Comparison of ENCODE assay signal across 1 cellular context in the genomic region with DNA sequence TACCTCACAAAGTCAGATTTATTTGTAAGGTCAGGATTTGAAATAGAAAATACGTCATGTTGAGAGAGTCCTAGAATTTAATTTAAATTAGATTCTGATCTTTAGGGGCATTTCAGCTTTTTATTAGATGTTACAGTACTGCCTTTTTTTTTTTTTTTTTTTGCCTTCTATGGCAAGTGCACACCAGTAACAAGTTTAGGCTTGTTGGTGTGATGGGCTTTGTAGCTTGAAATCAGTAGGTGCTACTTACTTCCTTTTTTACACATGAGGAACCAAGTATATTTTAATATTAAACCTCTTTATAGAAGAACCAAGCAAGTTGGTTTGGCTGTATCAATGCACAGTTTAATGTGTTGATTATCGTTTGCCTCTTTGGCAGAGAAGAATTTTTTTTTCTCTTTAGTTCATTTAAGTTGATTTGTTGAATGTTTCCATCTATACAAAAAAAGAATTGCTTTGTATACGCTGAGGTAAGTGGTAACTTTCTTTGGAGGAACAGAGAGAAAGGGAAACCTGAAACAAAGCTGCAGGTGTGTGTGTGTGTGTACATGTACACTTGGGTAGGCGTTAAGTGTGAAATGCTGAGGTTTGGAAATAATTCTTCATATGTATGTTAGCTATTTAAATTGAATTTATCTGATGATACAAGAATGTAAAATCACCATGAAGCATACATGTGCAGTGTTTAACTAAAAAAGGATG.
TF ChIP-seq lines count a peak whose summit lies in the region.

No MANE protein-coding gene starts in this region.

TF ChIP-seq in GM12878, 131 proteins besides CTCF, POLR2A, EP300 and RAD21 (continued from another document):
- TF ChIP-seq, protein P1, sequence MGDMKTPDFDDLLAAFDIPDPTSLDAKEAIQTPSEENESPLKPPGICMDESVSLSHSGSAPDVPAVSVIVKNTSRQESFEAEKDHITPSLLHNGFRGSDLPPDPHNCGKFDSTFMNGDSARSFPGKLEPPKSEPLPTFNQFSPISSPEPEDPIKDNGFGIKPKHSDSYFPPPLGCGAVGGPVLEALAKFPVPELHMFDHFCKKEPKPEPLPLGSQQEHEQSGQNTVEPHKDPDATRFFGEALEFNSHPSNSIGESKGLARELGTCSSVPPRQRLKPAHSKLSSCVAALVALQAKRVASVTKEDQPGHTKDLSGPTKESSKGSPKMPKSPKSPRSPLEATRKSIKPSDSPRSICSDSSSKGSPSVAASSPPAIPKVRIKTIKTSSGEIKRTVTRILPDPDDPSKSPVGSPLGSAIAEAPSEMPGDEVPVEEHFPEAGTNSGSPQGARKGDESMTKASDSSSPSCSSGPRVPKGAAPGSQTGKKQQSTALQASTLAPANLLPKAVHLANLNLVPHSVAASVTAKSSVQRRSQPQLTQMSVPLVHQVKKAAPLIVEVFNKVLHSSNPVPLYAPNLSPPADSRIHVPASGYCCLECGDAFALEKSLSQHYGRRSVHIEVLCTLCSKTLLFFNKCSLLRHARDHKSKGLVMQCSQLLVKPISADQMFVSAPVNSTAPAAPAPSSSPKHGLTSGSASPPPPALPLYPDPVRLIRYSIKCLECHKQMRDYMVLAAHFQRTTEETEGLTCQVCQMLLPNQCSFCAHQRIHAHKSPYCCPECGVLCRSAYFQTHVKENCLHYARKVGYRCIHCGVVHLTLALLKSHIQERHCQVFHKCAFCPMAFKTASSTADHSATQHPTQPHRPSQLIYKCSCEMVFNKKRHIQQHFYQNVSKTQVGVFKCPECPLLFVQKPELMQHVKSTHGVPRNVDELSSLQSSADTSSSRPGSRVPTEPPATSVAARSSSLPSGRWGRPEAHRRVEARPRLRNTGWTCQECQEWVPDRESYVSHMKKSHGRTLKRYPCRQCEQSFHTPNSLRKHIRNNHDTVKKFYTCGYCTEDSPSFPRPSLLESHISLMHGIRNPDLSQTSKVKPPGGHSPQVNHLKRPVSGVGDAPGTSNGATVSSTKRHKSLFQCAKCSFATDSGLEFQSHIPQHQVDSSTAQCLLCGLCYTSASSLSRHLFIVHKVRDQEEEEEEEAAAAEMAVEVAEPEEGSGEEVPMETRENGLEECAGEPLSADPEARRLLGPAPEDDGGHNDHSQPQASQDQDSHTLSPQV (IDR thresholded peaks at IDR 0.05) = no peak
- peak in 1 of 2 experiments; percentile 34; a peak in 1 of 4 replicates for TF ChIP-seq SRF (IDR thresholded peaks at IDR 0.05; ENCODE audit: low read depth in 2 of 2, low read length in 2 of 2)
- TF ChIP-seq HCFC1 (IDR thresholded peaks at IDR 0.05; ENCODE audit: low read length) = no peak
- TF ChIP-seq, protein P2, sequence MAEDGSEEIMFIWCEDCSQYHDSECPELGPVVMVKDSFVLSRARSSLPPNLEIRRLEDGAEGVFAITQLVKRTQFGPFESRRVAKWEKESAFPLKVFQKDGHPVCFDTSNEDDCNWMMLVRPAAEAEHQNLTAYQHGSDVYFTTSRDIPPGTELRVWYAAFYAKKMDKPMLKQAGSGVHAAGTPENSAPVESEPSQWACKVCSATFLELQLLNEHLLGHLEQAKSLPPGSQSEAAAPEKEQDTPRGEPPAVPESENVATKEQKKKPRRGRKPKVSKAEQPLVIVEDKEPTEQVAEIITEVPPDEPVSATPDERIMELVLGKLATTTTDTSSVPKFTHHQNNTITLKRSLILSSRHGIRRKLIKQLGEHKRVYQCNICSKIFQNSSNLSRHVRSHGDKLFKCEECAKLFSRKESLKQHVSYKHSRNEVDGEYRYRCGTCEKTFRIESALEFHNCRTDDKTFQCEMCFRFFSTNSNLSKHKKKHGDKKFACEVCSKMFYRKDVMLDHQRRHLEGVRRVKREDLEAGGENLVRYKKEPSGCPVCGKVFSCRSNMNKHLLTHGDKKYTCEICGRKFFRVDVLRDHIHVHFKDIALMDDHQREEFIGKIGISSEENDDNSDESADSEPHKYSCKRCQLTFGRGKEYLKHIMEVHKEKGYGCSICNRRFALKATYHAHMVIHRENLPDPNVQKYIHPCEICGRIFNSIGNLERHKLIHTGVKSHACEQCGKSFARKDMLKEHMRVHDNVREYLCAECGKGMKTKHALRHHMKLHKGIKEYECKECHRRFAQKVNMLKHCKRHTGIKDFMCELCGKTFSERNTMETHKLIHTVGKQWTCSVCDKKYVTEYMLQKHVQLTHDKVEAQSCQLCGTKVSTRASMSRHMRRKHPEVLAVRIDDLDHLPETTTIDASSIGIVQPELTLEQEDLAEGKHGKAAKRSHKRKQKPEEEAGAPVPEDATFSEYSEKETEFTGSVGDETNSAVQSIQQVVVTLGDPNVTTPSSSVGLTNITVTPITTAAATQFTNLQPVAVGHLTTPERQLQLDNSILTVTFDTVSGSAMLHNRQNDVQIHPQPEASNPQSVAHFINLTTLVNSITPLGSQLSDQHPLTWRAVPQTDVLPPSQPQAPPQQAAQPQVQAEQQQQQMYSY (CRISPR knock-in tag; IDR thresholded peaks at IDR 0.05) = no peak
- TF ChIP-seq TCF12 (IDR thresholded peaks at IDR 0.05; ENCODE audit: low read depth, low read length) = no peak
- TF ChIP-seq, protein P3, sequence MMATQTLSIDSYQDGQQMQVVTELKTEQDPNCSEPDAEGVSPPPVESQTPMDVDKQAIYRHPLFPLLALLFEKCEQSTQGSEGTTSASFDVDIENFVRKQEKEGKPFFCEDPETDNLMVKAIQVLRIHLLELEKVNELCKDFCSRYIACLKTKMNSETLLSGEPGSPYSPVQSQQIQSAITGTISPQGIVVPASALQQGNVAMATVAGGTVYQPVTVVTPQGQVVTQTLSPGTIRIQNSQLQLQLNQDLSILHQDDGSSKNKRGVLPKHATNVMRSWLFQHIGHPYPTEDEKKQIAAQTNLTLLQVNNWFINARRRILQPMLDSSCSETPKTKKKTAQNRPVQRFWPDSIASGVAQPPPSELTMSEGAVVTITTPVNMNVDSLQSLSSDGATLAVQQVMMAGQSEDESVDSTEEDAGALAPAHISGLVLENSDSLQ (IDR thresholded peaks at IDR 0.05) = no peak
- TF ChIP-seq, protein P4, sequence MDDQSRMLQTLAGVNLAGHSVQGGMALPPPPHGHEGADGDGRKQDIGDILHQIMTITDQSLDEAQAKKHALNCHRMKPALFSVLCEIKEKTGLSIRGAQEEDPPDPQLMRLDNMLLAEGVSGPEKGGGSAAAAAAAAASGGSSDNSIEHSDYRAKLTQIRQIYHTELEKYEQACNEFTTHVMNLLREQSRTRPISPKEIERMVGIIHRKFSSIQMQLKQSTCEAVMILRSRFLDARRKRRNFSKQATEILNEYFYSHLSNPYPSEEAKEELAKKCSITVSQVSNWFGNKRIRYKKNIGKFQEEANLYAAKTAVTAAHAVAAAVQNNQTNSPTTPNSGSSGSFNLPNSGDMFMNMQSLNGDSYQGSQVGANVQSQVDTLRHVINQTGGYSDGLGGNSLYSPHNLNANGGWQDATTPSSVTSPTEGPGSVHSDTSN (IDR thresholded peaks at IDR 0.05; ENCODE audit: insufficient replicate concordance, low read depth, low read length) = no peak
